Comparison of ENCODE assay signal across 1 cellular context in the genomic region with DNA sequence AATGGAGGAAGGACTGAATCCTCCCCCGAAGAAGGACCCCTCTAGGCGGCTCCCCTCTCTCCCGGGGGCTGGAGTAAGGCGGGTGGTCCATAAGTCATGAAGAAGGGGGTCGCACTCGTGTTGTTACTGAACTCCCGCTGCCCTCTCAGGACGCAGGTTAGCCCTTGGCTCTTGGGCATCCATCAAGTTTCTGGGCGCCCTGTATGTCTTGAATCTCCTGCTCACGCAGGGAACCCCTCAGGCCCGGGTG.
TF ChIP-seq lines count a peak whose summit lies in the region.

No MANE protein-coding gene starts in this region.

TF ChIP-seq in WTC11, 78 proteins besides CTCF, POLR2A, EP300 and RAD21 (continued from another document):
- TF ChIP-seq AFF4 (CRISPR knock-in tag; IDR thresholded peaks at IDR 0.05; ENCODE audit: borderline replicate concordance) (no peak), ELF4 (CRISPR knock-in tag; IDR thresholded peaks at IDR 0.05; ENCODE audit: low read depth) (no peak), SP1 (CRISPR knock-in tag; conservative IDR thresholded peaks at IDR 0.05) (no peak), ETV6 (CRISPR knock-in tag; IDR thresholded peaks at IDR 0.05) (no peak), ZNF425 (CRISPR knock-in tag; conservative IDR thresholded peaks at IDR 0.05) (no peak), HMGXB4 (CRISPR knock-in tag; IDR thresholded peaks at IDR 0.05) (no peak), ZNF219 (CRISPR knock-in tag; IDR thresholded peaks at IDR 0.05; ENCODE audit: borderline replicate concordance) (no peak), JUN (CRISPR knock-in tag; IDR thresholded peaks at IDR 0.05) (no peak), ZNF263 (CRISPR knock-in tag; IDR thresholded peaks at IDR 0.05; ENCODE audit: low read depth) (no peak), ESRRA (CRISPR knock-in tag; IDR thresholded peaks at IDR 0.05; ENCODE audit: borderline replicate concordance) (no peak), NFE2L1 (CRISPR knock-in tag; IDR thresholded peaks at IDR 0.05) (0 out of 2 replicates have a peak, but pooled peaks have one; percentile 12), ZNF423 (CRISPR knock-in tag; IDR thresholded peaks at IDR 0.05) (no peak), E2F1 (CRISPR knock-in tag; IDR thresholded peaks at IDR 0.05) (no peak), ARID4B (CRISPR knock-in tag; IDR thresholded peaks at IDR 0.05; ENCODE audit: borderline replicate concordance) (0 out of 2 replicates have a peak, but pooled peaks have one; percentile 3), RORB (CRISPR knock-in tag; IDR thresholded peaks at IDR 0.05) (no peak), NR2C2 (CRISPR knock-in tag; IDR thresholded peaks at IDR 0.05) (no peak), ATF1 (CRISPR knock-in tag; IDR thresholded peaks at IDR 0.05) (no peak), PRRX2 (CRISPR knock-in tag; IDR thresholded peaks at IDR 0.05) (no peak)
- TF ChIP-seq, protein P1, sequence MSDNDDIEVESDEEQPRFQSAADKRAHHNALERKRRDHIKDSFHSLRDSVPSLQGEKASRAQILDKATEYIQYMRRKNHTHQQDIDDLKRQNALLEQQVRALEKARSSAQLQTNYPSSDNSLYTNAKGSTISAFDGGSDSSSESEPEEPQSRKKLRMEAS (CRISPR knock-in tag; IDR thresholded peaks at IDR 0.05), result 0 out of 2 replicates have a peak, but pooled peaks have one; percentile 15
- TF ChIP-seq, protein P2, sequence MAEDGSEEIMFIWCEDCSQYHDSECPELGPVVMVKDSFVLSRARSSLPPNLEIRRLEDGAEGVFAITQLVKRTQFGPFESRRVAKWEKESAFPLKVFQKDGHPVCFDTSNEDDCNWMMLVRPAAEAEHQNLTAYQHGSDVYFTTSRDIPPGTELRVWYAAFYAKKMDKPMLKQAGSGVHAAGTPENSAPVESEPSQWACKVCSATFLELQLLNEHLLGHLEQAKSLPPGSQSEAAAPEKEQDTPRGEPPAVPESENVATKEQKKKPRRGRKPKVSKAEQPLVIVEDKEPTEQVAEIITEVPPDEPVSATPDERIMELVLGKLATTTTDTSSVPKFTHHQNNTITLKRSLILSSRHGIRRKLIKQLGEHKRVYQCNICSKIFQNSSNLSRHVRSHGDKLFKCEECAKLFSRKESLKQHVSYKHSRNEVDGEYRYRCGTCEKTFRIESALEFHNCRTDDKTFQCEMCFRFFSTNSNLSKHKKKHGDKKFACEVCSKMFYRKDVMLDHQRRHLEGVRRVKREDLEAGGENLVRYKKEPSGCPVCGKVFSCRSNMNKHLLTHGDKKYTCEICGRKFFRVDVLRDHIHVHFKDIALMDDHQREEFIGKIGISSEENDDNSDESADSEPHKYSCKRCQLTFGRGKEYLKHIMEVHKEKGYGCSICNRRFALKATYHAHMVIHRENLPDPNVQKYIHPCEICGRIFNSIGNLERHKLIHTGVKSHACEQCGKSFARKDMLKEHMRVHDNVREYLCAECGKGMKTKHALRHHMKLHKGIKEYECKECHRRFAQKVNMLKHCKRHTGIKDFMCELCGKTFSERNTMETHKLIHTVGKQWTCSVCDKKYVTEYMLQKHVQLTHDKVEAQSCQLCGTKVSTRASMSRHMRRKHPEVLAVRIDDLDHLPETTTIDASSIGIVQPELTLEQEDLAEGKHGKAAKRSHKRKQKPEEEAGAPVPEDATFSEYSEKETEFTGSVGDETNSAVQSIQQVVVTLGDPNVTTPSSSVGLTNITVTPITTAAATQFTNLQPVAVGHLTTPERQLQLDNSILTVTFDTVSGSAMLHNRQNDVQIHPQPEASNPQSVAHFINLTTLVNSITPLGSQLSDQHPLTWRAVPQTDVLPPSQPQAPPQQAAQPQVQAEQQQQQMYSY (CRISPR knock-in tag; IDR thresholded peaks at IDR 0.05), result no peak
- TF ChIP-seq, protein P3, sequence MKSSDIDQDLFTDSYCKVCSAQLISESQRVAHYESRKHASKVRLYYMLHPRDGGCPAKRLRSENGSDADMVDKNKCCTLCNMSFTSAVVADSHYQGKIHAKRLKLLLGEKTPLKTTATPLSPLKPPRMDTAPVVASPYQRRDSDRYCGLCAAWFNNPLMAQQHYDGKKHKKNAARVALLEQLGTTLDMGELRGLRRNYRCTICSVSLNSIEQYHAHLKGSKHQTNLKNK (CRISPR knock-in tag; IDR thresholded peaks at IDR 0.05), result no peak
- TF ChIP-seq, protein P4, sequence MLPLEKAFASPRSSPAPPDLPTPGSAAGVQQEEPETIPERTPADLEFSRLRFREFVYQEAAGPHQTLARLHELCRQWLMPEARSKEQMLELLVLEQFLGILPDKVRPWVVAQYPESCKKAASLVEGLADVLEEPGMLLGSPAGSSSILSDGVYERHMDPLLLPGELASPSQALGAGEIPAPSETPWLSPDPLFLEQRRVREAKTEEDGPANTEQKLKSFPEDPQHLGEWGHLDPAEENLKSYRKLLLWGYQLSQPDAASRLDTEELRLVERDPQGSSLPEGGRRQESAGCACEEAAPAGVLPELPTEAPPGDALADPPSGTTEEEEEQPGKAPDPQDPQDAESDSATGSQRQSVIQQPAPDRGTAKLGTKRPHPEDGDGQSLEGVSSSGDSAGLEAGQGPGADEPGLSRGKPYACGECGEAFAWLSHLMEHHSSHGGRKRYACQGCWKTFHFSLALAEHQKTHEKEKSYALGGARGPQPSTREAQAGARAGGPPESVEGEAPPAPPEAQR (CRISPR knock-in tag; IDR thresholded peaks at IDR 0.05), result no peak
TF ChIP-seq in WTC11: peak in this region for 4.
